In genomic region chr13:71702253-71702652, GRCh38 we compare ENCODE assay signal across 26 cellular contexts.
DNase-seq lines count a peak whose midpoint lies in the region; ATAC-seq, FAIRE-seq and TF ChIP-seq lines count a peak whose summit lies in the region.
"Had no signal": no experiment of that assay in that cellular context is flagged by ENCODE, and none has a peak within 500 bp of the region (broad histone marks: within the 10 kb centered on the region; RNA-seq: fewer than 3 reads in every experiment).

No MANE protein-coding gene starts in this region.

- no peak for TF ChIP-seq POLR2A in esophagus muscularis mucosa (IDR thresholded peaks at IDR 0.05; ENCODE audit: low read depth)

- no peaks in the 10 kb centered on the region for H3K27me3 Mint-ChIP-seq in activated CD4-positive, alpha-beta T cell treated with anti-CD3 and anti-CD28 coated beads, Interleukin-2, amount 10 ng/mL, durations not matched to agents 7 days and 5 days
- H3K27me3 Mint-ChIP-seq: CD4-positive, alpha-beta memory T cell; CD4-positive, CD25-positive, alpha-beta regulatory T cell; CD8-positive, alpha-beta memory T cell had no signal

- H3K4me3 ChIP-seq in mucosa of descending colon: no peak overlapping the region
- no peak overlapping the region for H3K4me3 ChIP-seq in esophagus muscularis mucosa
- H3K4me3 ChIP-seq: BLaER1, GM12878 had no signal

- CTCF ChIA-PET in activated CD4-positive, alpha-beta T cell treated with anti-CD3 and anti-CD28 coated beads, Interleukin-2, amount 10 ng/mL, durations not matched to agents 7 days and 5 days (lab: Charles Lee): no interaction called here

- H3K36me3 Mint-ChIP-seq in activated CD4-positive, alpha-beta T cell treated with anti-CD3 and anti-CD28 coated beads, Interleukin-2, amount 10 ng/mL, durations not matched to agents 7 days and 5 days (ENCODE audit: low read depth): no peaks in the 10 kb centered on the region
- H3K36me3 Mint-ChIP-seq: CD14-positive monocyte; CD4-positive, alpha-beta memory T cell; CD4-positive, CD25-positive, alpha-beta regulatory T cell; CD8-positive, alpha-beta memory T cell had no signal

- 100% methylated on average over 1 of the region's 1 CpG for WGBS in esophagus muscularis mucosa

- DNase-seq in mucosa of descending colon (no peak), esophagus muscularis mucosa (ENCODE audit: extremely low spot score) (no peak), MV-4-11 (lab: John Stamatoyannopoulos, UW) (no peak)
- no peak for DNase-seq in activated CD4-positive, alpha-beta T cell treated with anti-CD3 and anti-CD28 coated beads, Interleukin-2, amount 10 ng/mL, durations not matched to agents 7 days and 5 days
- DNase-seq: 8988T; ACHN; BE2C; C1 segment of cervical spinal cord; CD4-positive, alpha-beta memory T cell; CD4-positive, CD25-positive, alpha-beta regulatory T cell; CD8-positive, alpha-beta memory T cell; COR-L47; DMS 273 treated with DMSO at 0.1 percent for 48 hours; DMS153; DMS53; DMS79; DND-41; EL; GDM1 had no signal

- peak; percentile 69 for ATAC-seq in mucosa of descending colon
- ATAC-seq: GM12878 had no signal

- no peak for TF ChIP-seq CTCF in mucosa of descending colon (IDR thresholded peaks at IDR 0.05)
- TF ChIP-seq CTCF in esophagus muscularis mucosa (IDR thresholded peaks at IDR 0.05): no peak

- H3K27ac ChIP-seq in esophagus muscularis mucosa (replicated peaks in 1 of 4): no peak overlapping the region
- H3K27ac ChIP-seq: BLaER1 had no signal

- intact Hi-C loops in mucosa of descending colon (cut with DNase I, micrococcal nuclease) (no loop called here), esophagus muscularis mucosa (cut with DNase I) (no loop called here)

- TF ChIP-seq EP300 in esophagus muscularis mucosa (IDR thresholded peaks at IDR 0.05): no peak

- H3K27ac Mint-ChIP-seq in activated CD4-positive, alpha-beta T cell treated with anti-CD3 and anti-CD28 coated beads, Interleukin-2, amount 10 ng/mL, durations not matched to agents 7 days and 5 days: no peak overlapping the region
- H3K27ac Mint-ChIP-seq: CD14-positive monocyte; CD4-positive, alpha-beta memory T cell; CD4-positive, CD25-positive, alpha-beta regulatory T cell; CD8-positive, alpha-beta memory T cell had no signal

- FAIRE-seq in islet of Langerhans (lab: Jason Lieb, UNC): peak; percentile 75
- FAIRE-seq: A204.1, GM12878, GM12892, GM18507 had no signal

- H3K9me3 Mint-ChIP-seq in activated CD4-positive, alpha-beta T cell treated with anti-CD3 and anti-CD28 coated beads, Interleukin-2, amount 10 ng/mL, durations not matched to agents 7 days and 5 days: no peaks in the 10 kb centered on the region

- H3K4me3 Mint-ChIP-seq in activated CD4-positive, alpha-beta T cell treated with anti-CD3 and anti-CD28 coated beads, Interleukin-2, amount 10 ng/mL, durations not matched to agents 7 days and 5 days: no peak overlapping the region
- H3K4me3 Mint-ChIP-seq: CD14-positive monocyte; CD4-positive, alpha-beta memory T cell; CD4-positive, CD25-positive, alpha-beta regulatory T cell; CD8-positive, alpha-beta memory T cell had no signal

- H3K9me3 ChIP-seq in mucosa of descending colon (no peaks in the 10 kb centered on the region), esophagus muscularis mucosa (no peaks in the 10 kb centered on the region)
- H3K9me3 ChIP-seq: BE2C, BLaER1 had no signal

- POLR2A ChIA-PET in activated CD4-positive, alpha-beta T cell treated with anti-CD3 and anti-CD28 coated beads, Interleukin-2, amount 10 ng/mL, durations not matched to agents 7 days and 5 days (lab: Charles Lee): no interaction called here

- no peaks in the 10 kb centered on the region for H3K36me3 ChIP-seq in mucosa of descending colon (ENCODE audit: low read depth)
- no peaks in the 10 kb centered on the region for H3K36me3 ChIP-seq in esophagus muscularis mucosa
- H3K36me3 ChIP-seq: BE2C, BLaER1 had no signal

- H3K4me1 Mint-ChIP-seq in activated CD4-positive, alpha-beta T cell treated with anti-CD3 and anti-CD28 coated beads, Interleukin-2, amount 10 ng/mL, durations not matched to agents 7 days and 5 days: no peaks in the 10 kb centered on the region
- H3K4me1 Mint-ChIP-seq: CD4-positive, alpha-beta memory T cell; CD4-positive, CD25-positive, alpha-beta regulatory T cell; CD8-positive, alpha-beta memory T cell had no signal

- no peaks in the 10 kb centered on the region for H3K27me3 ChIP-seq in esophagus muscularis mucosa
- H3K27me3 ChIP-seq: BE2C, BLaER1 had no signal

- peaks cover 11% of the 10 kb centered on the region for H3K4me1 ChIP-seq in mucosa of descending colon (ENCODE audit: low read depth)
- no peaks in the 10 kb centered on the region for H3K4me1 ChIP-seq in esophagus muscularis mucosa
- H3K4me1 ChIP-seq: BLaER1 had no signal
